ENCODE assay signal across 8 cellular contexts in the genomic region with DNA sequence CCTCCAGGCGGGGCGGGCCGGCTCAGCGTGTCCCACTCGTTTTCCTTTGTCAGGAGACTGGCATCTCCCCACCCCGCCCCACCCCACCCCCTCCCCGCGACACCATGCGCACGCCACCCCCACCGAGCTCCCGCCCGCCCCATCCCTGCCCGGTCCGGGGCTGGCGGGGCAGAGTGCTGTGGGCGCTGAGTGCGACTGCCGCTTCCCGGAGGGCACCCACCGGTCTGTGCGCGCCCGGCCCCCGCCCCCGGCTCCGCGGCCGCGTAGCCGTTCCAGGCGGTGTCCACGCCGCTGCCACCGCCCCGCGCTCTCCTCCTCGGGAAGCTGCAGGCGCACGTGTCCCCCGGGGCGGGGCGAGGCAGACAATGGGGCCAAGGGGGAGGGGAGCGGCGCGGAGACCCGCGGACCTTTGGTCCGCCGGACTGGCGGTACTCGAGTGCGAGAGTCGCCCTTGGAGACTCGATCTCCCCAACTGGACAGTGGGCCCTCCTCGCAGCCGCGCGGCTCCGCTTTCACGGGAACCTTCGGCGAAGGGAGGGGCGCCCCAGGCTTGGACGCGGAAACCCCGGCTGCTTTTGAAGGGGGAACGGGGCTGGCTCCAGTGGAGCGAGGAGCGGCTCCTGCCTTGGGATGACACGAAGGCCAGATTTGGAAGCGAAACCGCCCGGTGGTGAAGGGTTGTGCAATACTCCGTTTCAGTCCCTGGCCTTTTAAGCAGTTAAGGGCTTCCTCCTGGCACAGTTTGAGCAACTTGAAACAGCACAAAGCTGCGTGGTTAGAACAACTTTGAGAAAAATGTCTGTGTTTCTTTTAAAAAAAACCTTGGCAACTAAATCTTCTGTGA. TPM values are rescaled to one million over a fixed set of nuclear protein-coding genes. Genes with fewer than 3 reads are reported as not detected.
DNase-seq lines count a peak whose midpoint lies in the region; ATAC-seq lines count a peak whose summit lies in the region.

No MANE protein-coding gene starts in this region.

- peaks cover 26 to 45% of the 10 kb centered on the region in 2 donors for H3K36me3 Mint-ChIP-seq in CD4-positive, alpha-beta memory T cell
- peaks cover 35% of the 10 kb centered on the region for H3K36me3 Mint-ChIP-seq in activated CD8-positive, alpha-beta T cell treated with anti-CD3 and anti-CD28 coated beads, Interleukin-2, amount 10 ng/mL, durations not matched to agents 7 days and 5 days (ENCODE audit: low read depth)

- H3K36me3 ChIP-seq in CD4-positive, alpha-beta memory T cell (ENCODE audit: insufficient read depth, low read length), result peaks cover 17% of the 10 kb centered on the region
- H3K36me3 ChIP-seq in endocrine pancreas (ENCODE audit: control insufficient read depth, insufficient read depth, low read length), result no peaks in the 10 kb centered on the region

- peak; percentile 59 for ATAC-seq in GM19455 (IDR thresholded peaks at IDR 0.05; ENCODE audit: unreplicated experiment)
- ATAC-seq in HG03575 (IDR thresholded peaks at IDR 0.05; ENCODE audit: extremely low read depth, insufficient number of reproducible peaks, low FRiP score, unreplicated experiment), result peak; percentile 65
- peak; percentile 57 for ATAC-seq in activated CD8-positive, alpha-beta T cell treated with anti-CD3 and anti-CD28 coated beads, Interleukin-2, amount 10 ng/mL, durations not matched to agents 7 days and 5 days

- peak overlapping the region; percentile 76 for H3K9ac ChIP-seq in endocrine pancreas (ENCODE audit: control insufficient read depth, insufficient read depth, low read length)

- H3K4me3 Mint-ChIP-seq in CD4-positive, alpha-beta memory T cell, result peak overlapping the region; percentile 92 to 98 (median 93)
- H3K4me3 Mint-ChIP-seq in activated CD8-positive, alpha-beta T cell treated with anti-CD3 and anti-CD28 coated beads, Interleukin-2, amount 10 ng/mL, durations not matched to agents 7 days and 5 days, result peak overlapping the region; percentile 90

- H3K27ac ChIP-seq in CD4-positive, alpha-beta memory T cell (ENCODE audit: low read depth, low read length), result peak overlapping the region; percentile 96

- CTCF ChIA-PET in CD4-positive, alpha-beta memory T cell (lab: Charles Lee; ENCODE audit: partially characterized antibody), result interaction anchor here (0.7 to 9.4 kb wide), 5 partner anchors 12 to 107 kb away, joined by 3 to 129 read pairs (median 4); no protein-coding TSS in a partner anchor
- CTCF ChIA-PET in activated CD8-positive, alpha-beta T cell treated with anti-CD3 and anti-CD28 coated beads, Interleukin-2, amount 10 ng/mL, durations not matched to agents 7 days and 5 days (lab: Charles Lee), result interaction anchor here (1.0 to 7.4 kb wide), 3 partner anchors 26 to 33 kb away, joined by 5 to 106 read pairs (median 12); no protein-coding TSS in a partner anchor

- peaks cover 0 to 2% of the 10 kb centered on the region in 2 donors for H3K27me3 Mint-ChIP-seq in CD4-positive, alpha-beta memory T cell
- peaks cover 4% of the 10 kb centered on the region for H3K27me3 Mint-ChIP-seq in activated CD8-positive, alpha-beta T cell treated with anti-CD3 and anti-CD28 coated beads, Interleukin-2, amount 10 ng/mL, durations not matched to agents 7 days and 5 days (ENCODE audit: low read depth)

- H3K27me3 ChIP-seq in CD4-positive, alpha-beta memory T cell (ENCODE audit: insufficient read depth, low read length), result no peaks in the 10 kb centered on the region
- H3K27me3 ChIP-seq in endocrine pancreas (ENCODE audit: control insufficient read depth, insufficient read depth, low read length), result no peaks in the 10 kb centered on the region

- peaks cover 0 to 4% (median 0%) of the 10 kb centered on the region in 8 donors for H3K9me3 Mint-ChIP-seq in CD4-positive, alpha-beta memory T cell
- no peaks in the 10 kb centered on the region for H3K9me3 Mint-ChIP-seq in activated CD8-positive, alpha-beta T cell treated with anti-CD3 and anti-CD28 coated beads, Interleukin-2, amount 10 ng/mL, durations not matched to agents 7 days and 5 days (ENCODE audit: insufficient read depth)

- DNase-seq in CD4-positive, alpha-beta memory T cell, result peak; percentile 67 to 78 (median 73)
- DNase-seq in NCI-H774 (lab: John Stamatoyannopoulos, UW), result peak; percentile 97
- peak; percentile 80 for DNase-seq in activated CD8-positive, alpha-beta T cell treated with anti-CD3 and anti-CD28 coated beads, Interleukin-2, amount 10 ng/mL, durations not matched to agents 7 days and 5 days
- DNase-seq in mesenteric fat pad (ENCODE audit: low spot score), result peak; percentile 95
- peak; percentile 30 for DNase-seq in stimulated activated CD8-positive, alpha-beta memory T cell treated with anti-CD3 and anti-CD28 coated beads, Interleukin-15, amount 100 ng/mL, for 1 hour (ENCODE audit: low read depth)

- H3K9me3 ChIP-seq in CD4-positive, alpha-beta memory T cell (ENCODE audit: control insufficient read depth in 1 of 2, low read length in 2 of 2), result no peaks in the 10 kb centered on the region
- H3K9me3 ChIP-seq in endocrine pancreas (ENCODE audit: control insufficient read depth, low read length), result no peaks in the 10 kb centered on the region

- peak overlapping the region; percentile 98 to 100 (median 99) for H3K27ac Mint-ChIP-seq in CD4-positive, alpha-beta memory T cell
- H3K27ac Mint-ChIP-seq in activated CD8-positive, alpha-beta T cell treated with anti-CD3 and anti-CD28 coated beads, Interleukin-2, amount 10 ng/mL, durations not matched to agents 7 days and 5 days, result peak overlapping the region; percentile 99

- intact Hi-C loops in CD4-positive, alpha-beta memory T cell (cut with micrococcal nuclease), result loop anchor here (1.0 kb wide), 1 partner anchor 35 kb away; no protein-coding TSS in a partner anchor

- peaks cover 35% of the 10 kb centered on the region for H3K4me1 ChIP-seq in CD4-positive, alpha-beta memory T cell (ENCODE audit: insufficient read depth, low read length)
- peaks cover 20% of the 10 kb centered on the region for H3K4me1 ChIP-seq in endocrine pancreas (ENCODE audit: control insufficient read depth, insufficient read depth, low read length)

- peak overlapping the region; percentile 81 to 98 for H3K4me3 ChIP-seq in CD4-positive, alpha-beta memory T cell (ENCODE audit: low read length in 2 of 2)
- peak overlapping the region; percentile 99 for H3K4me3 ChIP-seq in endocrine pancreas (ENCODE audit: control insufficient read depth, insufficient read depth, low read length)

- POLR2A ChIA-PET in CD4-positive, alpha-beta memory T cell (lab: Charles Lee; ENCODE audit: partially characterized antibody), result interaction anchor here (0.9 to 14.8 kb wide), 13 partner anchors 9 to 1784 kb away, joined by 3 to 1033 read pairs (median 11); a partner anchor contains a TSS
- POLR2A ChIA-PET in activated CD8-positive, alpha-beta T cell treated with anti-CD3 and anti-CD28 coated beads, Interleukin-2, amount 10 ng/mL, durations not matched to agents 7 days and 5 days (lab: Charles Lee), result interaction anchor here (0.9 to 10.5 kb wide), 11 partner anchors 9 to 239 kb away, joined by 3 to 501 read pairs (median 4); a partner anchor contains a TSS

- peaks cover 33 to 58% (median 40%) of the 10 kb centered on the region in 4 donors for H3K4me1 Mint-ChIP-seq in CD4-positive, alpha-beta memory T cell
- H3K4me1 Mint-ChIP-seq in activated CD8-positive, alpha-beta T cell treated with anti-CD3 and anti-CD28 coated beads, Interleukin-2, amount 10 ng/mL, durations not matched to agents 7 days and 5 days (ENCODE audit: low read depth), result peaks cover 33% of the 10 kb centered on the region

RNA-seq across cellular contexts. Expression of a gene that starts 1.1 kb away (rescaled TPM):
- 10 to 100 TPM; 81.4 to 84.3 TPM for total RNA-seq in CD4-positive, alpha-beta memory T cell
- 10 to 100 TPM; 52.1 to 94.1 TPM for polyA plus RNA-seq in CD4-positive, alpha-beta memory T cell
- total RNA-seq in activated CD8-positive, alpha-beta T cell treated with anti-CD3 and anti-CD28 coated beads, Interleukin-2, amount 10 ng/mL, durations not matched to agents 7 days and 5 days, result 100 to 1,000 TPM; 136 to 137 TPM
- 98.4 TPM for total RNA-seq in mesenteric fat pad

RNA-seq across cellular contexts. Expression of a gene that starts 50.1 kb away (rescaled TPM):
- total RNA-seq in CD4-positive, alpha-beta memory T cell, result 10 to 100 TPM; 63.0 to 70.3 TPM
- polyA plus RNA-seq in CD4-positive, alpha-beta memory T cell, result 10 to 100 TPM; 42.6 to 58.7 TPM
- 10 to 100 TPM; 50.1 to 50.3 TPM for total RNA-seq in activated CD8-positive, alpha-beta T cell treated with anti-CD3 and anti-CD28 coated beads, Interleukin-2, amount 10 ng/mL, durations not matched to agents 7 days and 5 days
- 57.2 TPM for total RNA-seq in mesenteric fat pad

Comparison
In these comparisons a context has a peak if more than half of its experiments do, and no peak if none do; other contexts are left out.
1. Peak in every context shown above with its lines: DNase-seq, ATAC-seq, H3K4me3 ChIP-seq and H3K27ac ChIP-seq.
2. DNase-seq: peak in every context shown above with its lines; median percentile 97 in NCI-H774; 95 in mesenteric fat pad; 80 in activated CD8-positive, alpha-beta T cell treated with anti-CD3 and anti-CD28 coated beads, Interleukin-2, amount 10 ng/mL, durations not matched to agents 7 days and 5 days; 73 in CD4-positive, alpha-beta memory T cell; 30 in stimulated activated CD8-positive, alpha-beta memory T cell treated with anti-CD3 and anti-CD28 coated beads, Interleukin-15, amount 100 ng/mL, for 1 hour.